Comparison of ENCODE assay signal across 9 cellular contexts in the genomic region with DNA sequence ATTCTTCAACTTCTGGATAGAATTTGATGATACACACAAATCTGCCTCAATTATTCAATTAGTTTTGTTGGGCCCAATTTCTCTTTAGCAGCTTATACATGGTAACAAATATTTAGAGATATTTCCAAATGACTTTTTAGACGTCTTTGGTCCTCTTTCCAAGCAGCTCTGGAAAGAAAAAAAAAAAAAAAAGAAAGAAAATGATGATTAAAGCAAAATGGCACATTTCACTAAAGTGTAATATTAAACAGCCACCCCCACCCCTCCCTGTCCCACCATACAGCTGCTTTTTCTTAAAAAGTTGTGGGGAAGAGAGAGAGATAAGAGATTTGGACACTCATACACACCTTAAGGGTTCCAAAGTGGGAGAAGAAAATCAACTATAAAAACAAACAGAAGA. TPM values are rescaled to one million over a fixed set of nuclear protein-coding genes. Genes with fewer than 3 reads are reported as not detected.
DNase-seq lines count a peak whose midpoint lies in the region; ATAC-seq and TF ChIP-seq lines count a peak whose summit lies in the region.
"Had no signal": no experiment of that assay in that cellular context is flagged by ENCODE, and none has a peak within 500 bp of the region (broad histone marks: within the 10 kb centered on the region; RNA-seq: fewer than 3 reads in every experiment).

No MANE protein-coding gene starts in this region.

- WGBS in adrenal gland, 4 donors, result 42 to 69% (median 60%) methylated on average over 1 of the region's 1 CpG

- TF ChIP-seq CTCF in WI38 (IDR thresholded peaks at IDR 0.05; ENCODE audit: low read depth, low read length) (no peak), foreskin keratinocyte (conservative IDR thresholded peaks at IDR 0.05) (no peak), adrenal gland (IDR thresholded peaks at IDR 0.05) (no peak)

- TF ChIP-seq POLR2A in adrenal gland (IDR thresholded peaks at IDR 0.05), result no peak

- H3K4me3 ChIP-seq in H7 (ENCODE audit: insufficient read depth, low read depth, low read length) (peak overlapping the region; percentile 96), WI38 (ENCODE audit: low read depth, low read length) (peak overlapping the region; percentile 90), skeletal muscle cell (ENCODE audit: low read depth, low read length) (peak overlapping the region; percentile 77), adrenal gland (peak overlapping the region in 1 of 4 donors; percentile 73)

- ATAC-seq in foreskin keratinocyte (no peak), GM18907 (IDR thresholded peaks at IDR 0.05; ENCODE audit: unreplicated experiment) (no peak)

- intact Hi-C loops in adrenal gland (cut with DNase I), result no loop called here

- no peak for DNase-seq in H7
- DNase-seq in foreskin keratinocyte, result no peak
- DNase-seq in skeletal muscle cell (ENCODE audit: low read depth), result no peak
- DNase-seq in adrenal gland, result no peak
- DNase-seq in OCI-M1 (lab: John Stamatoyannopoulos, UW), result no peak
- DNase-seq in activated gamma-delta T cell (lab: John Stamatoyannopoulos, UW), result no peak
- DNase-seq: NCI-H524 treated with DMSO at 0.1 percent for 48 hours had no signal

- H3K27ac ChIP-seq in foreskin keratinocyte, result peak overlapping the region; percentile 88
- H3K27ac ChIP-seq in adrenal gland, result no peak overlapping the region

- H3K36me3 ChIP-seq in H7 (replicated peaks; ENCODE audit: control insufficient read depth, insufficient read depth, low read length) (no peaks in the 10 kb centered on the region; the same call in 1 of the 2 replicates), adrenal gland (replicated peaks in 1 of 2) (no peaks in the 10 kb centered on the region)

- H3K27me3 ChIP-seq in H7 (ENCODE audit: control insufficient read depth, insufficient read depth, low read length), result no peaks in the 10 kb centered on the region
- H3K27me3 ChIP-seq in foreskin keratinocyte, result no peaks in the 10 kb centered on the region
- H3K27me3 ChIP-seq in adrenal gland, result no peaks in the 10 kb centered on the region

- H3K4me1 ChIP-seq in foreskin keratinocyte, result peaks cover 6% of the 10 kb centered on the region
- H3K4me1 ChIP-seq in adrenal gland (replicated peaks in 1 of 2), result peaks cover 5% of the 10 kb centered on the region in 2 donors

- H3K9me3 ChIP-seq in adrenal gland (replicated peaks in 1 of 3), result no peaks in the 10 kb centered on the region

RNA-seq across cellular contexts. Expression of gene METTL18, which starts 1.0 kb away (rescaled TPM):
- 8.1 and 9.4 TPM in 2 replicates for total RNA-seq in H7 (2014; rRNA removed; shearing (Covaris generic))
- total RNA-seq in foreskin keratinocyte (5.6 and 7.0 TPM in 2 replicates), adrenal gland (1 to 10 TPM; 4.1 to 8.7 (median 6.6) TPM)
- polyA plus RNA-seq in foreskin keratinocyte (5.6 and 5.8 TPM in 2 replicates), adrenal gland (10 to 100 TPM in 1 of 3 donors, 1 to 10 TPM in 2; 5.7 to 11.4 (median 7.2) TPM)

RNA-seq across cellular contexts. Expression of gene SELE, which starts 59.9 kb away (rescaled TPM):
- not detected in 2 replicates for total RNA-seq in H7 (2014; rRNA removed; shearing (Covaris generic))
- total RNA-seq in foreskin keratinocyte, result not detected in 2 replicates
- polyA plus RNA-seq in foreskin keratinocyte, result not detected in 2 replicates
- 1 to 10 TPM in 4 of 8 donors, under 1 TPM in 4; 0.14 to 3.3 (median 0.97) TPM for total RNA-seq in adrenal gland
- polyA plus RNA-seq in adrenal gland, result 1 to 10 TPM in 2 of 3 donors, under 1 TPM in 1; 0.56 to 7.2 (median 1.2) TPM
